ENCODE assay signal across 26 cellular contexts in genomic region chr7:30366606-30367005, GRCh38.
A peak's percentile ranks its signal among the peaks of the same experiment; 100 is the strongest.
DNase-seq lines count a peak whose midpoint lies in the region; ATAC-seq, FAIRE-seq and TF ChIP-seq lines count a peak whose summit lies in the region.
"Had no signal": no experiment of that assay in that cellular context is flagged by ENCODE, and none has a peak within 500 bp of the region (broad histone marks: within the 10 kb centered on the region; RNA-seq: fewer than 3 reads in every experiment).

No MANE protein-coding gene starts in this region.

- H3K27ac Mint-ChIP-seq in astrocyte (ENCODE audit: unreplicated experiment): no peak overlapping the region
- H3K27ac Mint-ChIP-seq: activated naive CD4-positive, alpha-beta T cell treated with anti-CD3 and anti-CD28 coated beads, Interleukin-2, amount 50 U/mL, for 72 hours; activated T-helper 1 cell treated with anti-CD3 and anti-CD28 coated beads, Interleukin-12 subunit alpha, Interleukin-12 subunit beta, Interleukin-2, Interleukin-4 antibody, amounts not matched to agents 30 ng/mL and 10 ng/mL and 1 ng/mL, durations not matched to agents 14 hours and 24 hours and 36 hours; effector memory CD8-positive, alpha-beta T cell; IgD-negative memory B cell; naive thymus-derived CD4-positive, alpha-beta T cell had no signal

- no peak overlapping the region for H3K4me3 Mint-ChIP-seq in astrocyte (ENCODE audit: unreplicated experiment)
- H3K4me3 Mint-ChIP-seq: activated T-helper 1 cell treated with anti-CD3 and anti-CD28 coated beads, Interleukin-12 subunit alpha, Interleukin-12 subunit beta, Interleukin-2, Interleukin-4 antibody, amounts not matched to agents 30 ng/mL and 10 ng/mL and 1 ng/mL, durations not matched to agents 14 hours and 24 hours and 36 hours; effector memory CD8-positive, alpha-beta T cell; GM23338; IgD-negative memory B cell; naive thymus-derived CD4-positive, alpha-beta T cell had no signal

- H3K27me3 ChIP-seq in ACC112 (ENCODE audit: insufficient read depth, low read length): no peaks in the 10 kb centered on the region
- H3K27me3 ChIP-seq in Karpas-422 (ENCODE audit: low read length): no peaks in the 10 kb centered on the region
- no peaks in the 10 kb centered on the region for H3K27me3 ChIP-seq in astrocyte (ENCODE audit: insufficient read depth, low read length)
- H3K27me3 ChIP-seq: BE2C, esophagus squamous epithelium, stomach had no signal

- H3K36me3 ChIP-seq in ACC112 (ENCODE audit: insufficient read depth, low read length): no peaks in the 10 kb centered on the region
- H3K36me3 ChIP-seq in Karpas-422 (ENCODE audit: insufficient read depth, low read length): peaks cover 29% of the 10 kb centered on the region
- no peaks in the 10 kb centered on the region for H3K36me3 ChIP-seq in astrocyte (ENCODE audit: insufficient read depth, low read length)
- H3K36me3 ChIP-seq: BE2C had no signal

- ATAC-seq in GM18909 (IDR thresholded peaks at IDR 0.05; ENCODE audit: poor library complexity, unreplicated experiment): no peak
- ATAC-seq in GM19035 (IDR thresholded peaks at IDR 0.05; ENCODE audit: unreplicated experiment): no peak
- ATAC-seq: activated naive CD4-positive, alpha-beta T cell treated with anti-CD3 and anti-CD28 coated beads, Interleukin-2, amount 50 U/mL, for 72 hours; effector memory CD8-positive, alpha-beta T cell; GM23338; left colon; naive thymus-derived CD4-positive, alpha-beta T cell; right cardiac atrium had no signal

- H3K27ac ChIP-seq in ACC112 (ENCODE audit: low read depth, low read length): no peak overlapping the region
- peak overlapping the region; percentile 84 for H3K27ac ChIP-seq in Karpas-422 (ENCODE audit: low read length)
- H3K27ac ChIP-seq in astrocyte (ENCODE audit: low read depth, low read length): no peak overlapping the region
- H3K27ac ChIP-seq: esophagus squamous epithelium, stomach had no signal

- peak overlapping the region; percentile 55 for H3K4me3 ChIP-seq in ACC112 (ENCODE audit: low read depth, low read length)
- H3K4me3 ChIP-seq in Karpas-422 (ENCODE audit: low read length): no peak overlapping the region
- no peak overlapping the region for H3K4me3 ChIP-seq in astrocyte (ENCODE audit: insufficient read depth, low read depth, low read length)
- H3K4me3 ChIP-seq: esophagus squamous epithelium, GM23338, stomach had no signal

- H3K4me2 ChIP-seq in Karpas-422 (ENCODE audit: low read depth, low read length, poor library complexity, severe bottlenecking) (no peak overlapping the region), astrocyte (ENCODE audit: low read length) (peak overlapping the region; percentile 38)
- H3K4me2 ChIP-seq: GM23338 had no signal

- FAIRE-seq in astrocyte (lab: Jason Lieb, UNC): no peak

- H3K9me2 ChIP-seq in Karpas-422 (replicated peaks; ENCODE audit: insufficient read depth, low read length): no peaks in the 10 kb centered on the region

- no peaks in the 10 kb centered on the region for H3K27me3 Mint-ChIP-seq in astrocyte (ENCODE audit: low read depth, unreplicated experiment)
- H3K27me3 Mint-ChIP-seq: effector memory CD8-positive, alpha-beta T cell; IgD-negative memory B cell; naive thymus-derived CD4-positive, alpha-beta T cell had no signal

- DNase-seq in Karpas-422 (no peak), astrocyte (ENCODE audit: low read depth) (peak; percentile 44), iris pigment epithelial cell (ENCODE audit: low read depth) (peak; percentile 21), NCI-H146 (lab: John Stamatoyannopoulos, UW) (no peak)
- no peak for DNase-seq in activated CD4-positive, alpha-beta T cell treated with anti-CD3 and anti-CD28 coated beads, Interleukin-2, amount 50 U/mL, for 1 hour
- DNase-seq: activated CD4-positive, alpha-beta T cell treated with anti-CD3 and anti-CD28 coated beads for 48 hours; BE2C; DMS79; effector memory CD8-positive, alpha-beta T cell; esophagus squamous epithelium; left colon; naive thymus-derived CD4-positive, alpha-beta T cell; NCI-H2171; NCI-H69; right cardiac atrium; Right ventricle myocardium superior; stomach; T-helper 1 cell; trophoblast cell had no signal

- no peak overlapping the region for H3K9ac ChIP-seq in Karpas-422 (ENCODE audit: low read length)
- H3K9ac ChIP-seq in astrocyte (ENCODE audit: low read length): no peak overlapping the region

- H3K79me2 ChIP-seq in ACC112 (ENCODE audit: control insufficient read depth, insufficient read depth, low read length, unreplicated experiment): no peaks in the 10 kb centered on the region
- peaks cover 81% of the 10 kb centered on the region for H3K79me2 ChIP-seq in Karpas-422 (ENCODE audit: low read length)
- no peaks in the 10 kb centered on the region for H3K79me2 ChIP-seq in astrocyte (ENCODE audit: insufficient read depth, low read length)

- H3K4me1 ChIP-seq in ACC112 (ENCODE audit: control insufficient read depth, insufficient read depth, low read length, unreplicated experiment) (peaks cover 53% of the 10 kb centered on the region), Karpas-422 (ENCODE audit: low read length) (peaks cover 43% of the 10 kb centered on the region), astrocyte (ENCODE audit: insufficient read depth, low read length) (peaks cover 8% of the 10 kb centered on the region)
- H3K4me1 ChIP-seq: BE2C, esophagus squamous epithelium had no signal

- peaks cover 3% of the 10 kb centered on the region for H3K36me3 Mint-ChIP-seq in astrocyte (ENCODE audit: low read depth, unreplicated experiment)
- H3K36me3 Mint-ChIP-seq: activated naive CD4-positive, alpha-beta T cell treated with anti-CD3 and anti-CD28 coated beads, Interleukin-2, amount 50 U/mL, for 72 hours had no signal

- H4K20me1 ChIP-seq in Karpas-422 (ENCODE audit: insufficient read depth, low read depth, low read length) (no peaks in the 10 kb centered on the region), astrocyte (ENCODE audit: insufficient read depth, low read length) (no peaks in the 10 kb centered on the region)

- H3K9me3 Mint-ChIP-seq in astrocyte (ENCODE audit: unreplicated experiment): peaks cover 1% of the 10 kb centered on the region
- H3K9me3 Mint-ChIP-seq: activated naive CD4-positive, alpha-beta T cell treated with anti-CD3 and anti-CD28 coated beads, Interleukin-2, amount 50 U/mL, for 72 hours; activated T-helper 1 cell treated with anti-CD3 and anti-CD28 coated beads, Interleukin-12 subunit alpha, Interleukin-12 subunit beta, Interleukin-2, Interleukin-4 antibody, amounts not matched to agents 30 ng/mL and 10 ng/mL and 1 ng/mL, durations not matched to agents 14 hours and 24 hours and 36 hours; effector memory CD8-positive, alpha-beta T cell; GM23338; IgD-negative memory B cell; naive thymus-derived CD4-positive, alpha-beta T cell had no signal

- peaks cover 5% of the 10 kb centered on the region for H3K4me1 Mint-ChIP-seq in astrocyte (ENCODE audit: low read depth, unreplicated experiment)

- TF ChIP-seq CTCF in astrocyte (IDR thresholded peaks at IDR 0.05; ENCODE audit: insufficient read depth, low read depth, low read length): no peak

- no peak overlapping the region for H2AFZ ChIP-seq in ACC112 (ENCODE audit: low read length, unreplicated experiment)
- no peak overlapping the region for H2AFZ ChIP-seq in Karpas-422 (ENCODE audit: low read length)
- H2AFZ ChIP-seq in astrocyte (ENCODE audit: low read depth, low read length): no peak overlapping the region
- H2AFZ ChIP-seq: GM23338 had no signal

- H3K9me3 ChIP-seq in Karpas-422 (ENCODE audit: low read length): no peaks in the 10 kb centered on the region
- H3K9me3 ChIP-seq in astrocyte (ENCODE audit: insufficient read depth, low read depth, low read length): no peaks in the 10 kb centered on the region
- H3K9me3 ChIP-seq: BE2C, esophagus squamous epithelium, stomach had no signal

Comparison
In these comparisons a context has a peak if more than half of its experiments do, and no peak if none do; other contexts are left out.
1. DNase-seq: peak in astrocyte (single experiment) and iris pigment epithelial cell (single experiment); none in Karpas-422 (single experiment), NCI-H146 (single experiment) and activated CD4-positive, alpha-beta T cell treated with anti-CD3 and anti-CD28 coated beads, Interleukin-2, amount 50 U/mL, for 1 hour (single experiment).